20 cellular contexts compared by ENCODE assay signal in genomic region chr4:97038146-97038516, GRCh38.
"Had no signal": no experiment of that assay in that cellular context is flagged by ENCODE, and none has a peak within 500 bp of the region (broad histone marks: within the 10 kb centered on the region; RNA-seq: fewer than 3 reads in every experiment).

No MANE protein-coding gene starts in this region.

- H3K9me3 ChIP-seq: adrenal gland, breast epithelium, transverse colon had no signal

- H3K4me3 ChIP-seq: adrenal gland, breast epithelium, transverse colon had no signal

- H3K4me1 ChIP-seq: adrenal gland, breast epithelium, transverse colon had no signal

- H3K27ac Mint-ChIP-seq: activated naive CD4-positive, alpha-beta T cell treated with anti-CD3 and anti-CD28 coated beads, Interleukin-2, amount 50 U/mL, for 72 hours; activated T-cell treated with anti-CD3 and anti-CD28 coated beads, Interleukin-2, amount 50 U/mL, for 72 hours; natural killer cell treated with Interleukin-12 subunit alpha and Interleukin-12 subunit beta and Interleukin-15 and Interleukin-18, amount 100 ng/mL, for 72 hours had no signal

- H3K36me3 ChIP-seq: adrenal gland, breast epithelium, transverse colon had no signal

- H3K27me3 ChIP-seq: adrenal gland, breast epithelium, transverse colon had no signal

- H3K27ac ChIP-seq: adrenal gland, breast epithelium, transverse colon, VCaP had no signal

- H3K27me3 Mint-ChIP-seq: natural killer cell treated with Interleukin-12 subunit alpha and Interleukin-12 subunit beta and Interleukin-15 and Interleukin-18, amount 100 ng/mL, for 72 hours had no signal

- H3K4me3 Mint-ChIP-seq: activated T-cell treated with anti-CD3 and anti-CD28 coated beads, Interleukin-2, amount 50 U/mL, for 72 hours; natural killer cell treated with Interleukin-12 subunit alpha and Interleukin-12 subunit beta and Interleukin-15 and Interleukin-18, amount 100 ng/mL, for 72 hours had no signal

- DNase-seq: activated CD4-positive, alpha-beta T cell treated with anti-CD3 and anti-CD28 coated beads for 1 hour; activated effector memory CD4-positive, alpha-beta T cell treated with anti-CD3 and anti-CD28 coated beads, Interleukin-2, amount 50 U/mL, for 16 hours; activated T-cell treated with anti-CD3 and anti-CD28 coated beads, Interleukin-2, amount 50 U/mL, for 72 hours; adrenal gland; cerebellar nuclear complex; effector memory CD4-positive, alpha-beta T cell; left cardiac atrium; occipital lobe; posterior cingulate gyrus; stimulated activated CD4-positive, alpha-beta T cell treated with anti-CD3 and anti-CD28 coated beads, Interleukin-12 subunit alpha, Interleukin-12 subunit beta, amount 100 ng/mL, for 4 hours; stimulated activated CD4-positive, alpha-beta T cell treated with anti-CD3 and anti-CD28 coated beads, Interleukin-1b, Interleukin-23, amount 100 ng/mL, for 48 hours; stimulated activated naive CD8-positive, alpha-beta T cell treated with anti-CD3 and anti-CD28 coated beads, Interleukin-15, Interleukin-2, amounts not matched to agents 100 U/mL and 50 U/mL, for 24 hours; substantia nigra; T-helper 2 cell; transverse colon had no signal

- H3K36me3 Mint-ChIP-seq: natural killer cell treated with Interleukin-12 subunit alpha and Interleukin-12 subunit beta and Interleukin-15 and Interleukin-18, amount 100 ng/mL, for 72 hours had no signal

- FAIRE-seq: astrocyte had no signal

- ATAC-seq: activated naive CD4-positive, alpha-beta T cell treated with anti-CD3 and anti-CD28 coated beads, Interleukin-2, amount 50 U/mL, for 72 hours; activated T-cell treated with anti-CD3 and anti-CD28 coated beads, Interleukin-2, amount 50 U/mL, for 72 hours; left cardiac atrium; natural killer cell treated with Interleukin-12 subunit alpha and Interleukin-12 subunit beta and Interleukin-15 and Interleukin-18, amount 100 ng/mL, for 72 hours; stimulated activated naive CD8-positive, alpha-beta T cell treated with anti-CD3 and anti-CD28 coated beads, Interleukin-15, Interleukin-2, amounts not matched to agents 100 U/mL and 50 U/mL, for 24 hours had no signal
